11 cellular contexts compared by ENCODE assay signal in genomic region chr14:89422181-89422951, GRCh38. TPM values are rescaled to one million over a fixed set of nuclear protein-coding genes. Genes with fewer than 3 reads are reported as not detected.
A peak's percentile ranks its signal among the peaks of the same experiment; 100 is the strongest.
DNase-seq lines count a peak whose midpoint lies in the region; ATAC-seq and TF ChIP-seq lines count a peak whose summit lies in the region.
"Had no signal": no experiment of that assay in that cellular context is flagged by ENCODE, and none has a peak within 500 bp of the region (broad histone marks: within the 10 kb centered on the region; RNA-seq: fewer than 3 reads in every experiment).

No MANE protein-coding gene starts in this region.

- DNase-seq in activated effector memory CD4-positive, alpha-beta T cell treated with anti-CD3 and anti-CD28 coated beads, Interleukin-2, amount 50 U/mL, for 16 hours = peak; percentile 82
- no peak for DNase-seq in activated effector memory CD4-positive, alpha-beta T cell treated with Interleukin-2 at 50 U/mL for 16 hours
- DNase-seq in colonic mucosa (peak; percentile 84), nephron progenitor cell (no peak), transverse colon (peak; percentile 66), HPDE6-E6E7 (ENCODE audit: extremely low spot score) (no peak)
- no peak for DNase-seq in CD8-positive, alpha-beta memory T cell
- DNase-seq: foreskin melanocyte, NCI-H187, SJCRH30 had no signal

- TF ChIP-seq CTCF in colonic mucosa (IDR thresholded peaks at IDR 0.05) (no peak), nephron progenitor cell (IDR thresholded peaks at IDR 0.05) (no peak), transverse colon (IDR thresholded peaks at IDR 0.05) (peak in 1 of 5 experiments; percentile 16)

- H3K36me3 Mint-ChIP-seq in nephron progenitor cell (ENCODE audit: low read depth) = no peaks in the 10 kb centered on the region
- H3K36me3 Mint-ChIP-seq in CD8-positive, alpha-beta memory T cell = peaks cover 0 to 13% (median 0%) of the 10 kb centered on the region in 3 donors

- no peak for ATAC-seq in HG03432 (IDR thresholded peaks at IDR 0.05; ENCODE audit: unreplicated experiment)

- H3K4me3 ChIP-seq in colonic mucosa (no peak overlapping the region), transverse colon (peak overlapping the region in 1 of 4 donors; percentile 23)
- no peak overlapping the region for H3K4me3 ChIP-seq in CD8-positive, alpha-beta memory T cell (ENCODE audit: low read length)
- H3K4me3 ChIP-seq: SJCRH30 had no signal

- H3K4me3 Mint-ChIP-seq in nephron progenitor cell = no peak overlapping the region
- no peak overlapping the region for H3K4me3 Mint-ChIP-seq in CD8-positive, alpha-beta memory T cell

- H3K27me3 Mint-ChIP-seq in nephron progenitor cell (ENCODE audit: low read depth, poor library complexity) = peaks cover 11% of the 10 kb centered on the region
- H3K27me3 Mint-ChIP-seq in CD8-positive, alpha-beta memory T cell = no peaks in the 10 kb centered on the region

- intact Hi-C loops in colonic mucosa (cut with DNase I) (loop anchor here (10.0 kb wide), 1 partner anchor 492 kb away; no protein-coding TSS in a partner anchor), transverse colon (cut with DNase I; ENCODE audit: low total_unique reads) (loop anchor here (10.0 kb wide), 1 partner anchor 248 kb away; no protein-coding TSS in a partner anchor)

- H3K36me3 ChIP-seq in colonic mucosa = no peaks in the 10 kb centered on the region
- H3K36me3 ChIP-seq in transverse colon = no peaks in the 10 kb centered on the region
- H3K36me3 ChIP-seq in CD8-positive, alpha-beta memory T cell (ENCODE audit: insufficient read depth, low read length) = no peaks in the 10 kb centered on the region
- H3K36me3 ChIP-seq: SJCRH30 had no signal

- POLR2A ChIA-PET in CD8-positive, alpha-beta memory T cell (lab: Charles Lee) = no interaction called here

- peak overlapping the region; percentile 25 for H3K27ac Mint-ChIP-seq in nephron progenitor cell
- H3K27ac Mint-ChIP-seq in CD8-positive, alpha-beta memory T cell = peak overlapping the region in 3 of 8 donors; percentile 11 to 58 (median 42)

- TF ChIP-seq POLR2A in transverse colon (IDR thresholded peaks at IDR 0.05) = peak; percentile 43

- no peaks in the 10 kb centered on the region for H3K4me1 ChIP-seq in colonic mucosa
- peaks cover 14 to 69% (median 42%) of the 10 kb centered on the region in 4 donors for H3K4me1 ChIP-seq in transverse colon
- peaks cover 30% of the 10 kb centered on the region for H3K4me1 ChIP-seq in CD8-positive, alpha-beta memory T cell (ENCODE audit: insufficient read depth, low read length)

- H3K27ac ChIP-seq in colonic mucosa (peak overlapping the region; percentile 77), transverse colon (peak overlapping the region; percentile 70 to 83 (median 81))
- no peak overlapping the region for H3K27ac ChIP-seq in CD8-positive, alpha-beta memory T cell (ENCODE audit: low read depth, low read length)
- H3K27ac ChIP-seq: SJCRH30 had no signal

- no peak for TF ChIP-seq EP300 in transverse colon (IDR thresholded peaks at IDR 0.05; ENCODE audit: low read depth)

- peaks cover 4% of the 10 kb centered on the region for H3K9me3 Mint-ChIP-seq in nephron progenitor cell
- H3K9me3 Mint-ChIP-seq in CD8-positive, alpha-beta memory T cell = no peaks in the 10 kb centered on the region

- CTCF ChIA-PET in CD8-positive, alpha-beta memory T cell (lab: Charles Lee) = no interaction called here

- peak overlapping the region in 1 of 2 donors; percentile 30 for H3K9ac ChIP-seq in colonic mucosa (ENCODE audit: low read depth in 2 of 2, low read length in 2 of 2)

- H3K9me3 ChIP-seq in colonic mucosa (no peaks in the 10 kb centered on the region), transverse colon (no peaks in the 10 kb centered on the region)
- no peaks in the 10 kb centered on the region for H3K9me3 ChIP-seq in CD8-positive, alpha-beta memory T cell (ENCODE audit: low read length)
- H3K9me3 ChIP-seq: SJCRH30 had no signal

- 47 to 49% methylated on average over 9 to 11 of the region's 11 CpGs for WGBS in transverse colon (ENCODE audit: low coverage in 1 of 2), 2 donors

- peaks cover 37% of the 10 kb centered on the region for H3K4me1 Mint-ChIP-seq in nephron progenitor cell
- peaks cover 50 to 71% (median 64%) of the 10 kb centered on the region in 3 donors for H3K4me1 Mint-ChIP-seq in CD8-positive, alpha-beta memory T cell

- in situ Hi-C loops in transverse colon (cut with MboI; ENCODE audit: low pct_ligation_motif_present in 1 of 4, low pct_unique_long_range_greater_than_20kb in 1 of 4, low sequenced_read_pairs in 3 of 4) = loop anchor here in 2 of 4 donors (25.0 kb wide), 2 partner anchors 385 to 490 kb away; no protein-coding TSS in a partner anchor

- H3K27me3 ChIP-seq in colonic mucosa = no peaks in the 10 kb centered on the region
- no peaks in the 10 kb centered on the region for H3K27me3 ChIP-seq in transverse colon
- H3K27me3 ChIP-seq in CD8-positive, alpha-beta memory T cell (ENCODE audit: insufficient read depth, low read length, poor library complexity, severe bottlenecking) = no peaks in the 10 kb centered on the region
- H3K27me3 ChIP-seq: SJCRH30 had no signal

RNA-seq across cellular contexts. Expression of gene FOXN3, which starts 5.3 kb away (rescaled TPM):
- total RNA-seq in colonic mucosa (10 to 100 TPM; 46.8 to 72.6 TPM), transverse colon (100 to 1,000 TPM in 3 of 4 donors, 10 to 100 TPM in 1; 66.1 to 130 (median 109) TPM)
- total RNA-seq in CD8-positive, alpha-beta memory T cell = 10 to 100 TPM; 73.9 to 74.8 TPM
- 136 TPM for polyA plus RNA-seq in CD8-positive, alpha-beta memory T cell

Comparison
In these comparisons a context has a peak if more than half of its experiments do, and no peak if none do; other contexts are left out.
1. DNase-seq: peak in activated effector memory CD4-positive, alpha-beta T cell treated with anti-CD3 and anti-CD28 coated beads, Interleukin-2, amount 50 U/mL, for 16 hours (single experiment), colonic mucosa (single experiment) and transverse colon (single experiment); none in activated effector memory CD4-positive, alpha-beta T cell treated with Interleukin-2 at 50 U/mL for 16 hours (single experiment), nephron progenitor cell (single experiment), CD8-positive, alpha-beta memory T cell (0 of 5) and HPDE6-E6E7 (single experiment).